Comparison of ENCODE assay signal across 8 cellular contexts in the genomic region with DNA sequence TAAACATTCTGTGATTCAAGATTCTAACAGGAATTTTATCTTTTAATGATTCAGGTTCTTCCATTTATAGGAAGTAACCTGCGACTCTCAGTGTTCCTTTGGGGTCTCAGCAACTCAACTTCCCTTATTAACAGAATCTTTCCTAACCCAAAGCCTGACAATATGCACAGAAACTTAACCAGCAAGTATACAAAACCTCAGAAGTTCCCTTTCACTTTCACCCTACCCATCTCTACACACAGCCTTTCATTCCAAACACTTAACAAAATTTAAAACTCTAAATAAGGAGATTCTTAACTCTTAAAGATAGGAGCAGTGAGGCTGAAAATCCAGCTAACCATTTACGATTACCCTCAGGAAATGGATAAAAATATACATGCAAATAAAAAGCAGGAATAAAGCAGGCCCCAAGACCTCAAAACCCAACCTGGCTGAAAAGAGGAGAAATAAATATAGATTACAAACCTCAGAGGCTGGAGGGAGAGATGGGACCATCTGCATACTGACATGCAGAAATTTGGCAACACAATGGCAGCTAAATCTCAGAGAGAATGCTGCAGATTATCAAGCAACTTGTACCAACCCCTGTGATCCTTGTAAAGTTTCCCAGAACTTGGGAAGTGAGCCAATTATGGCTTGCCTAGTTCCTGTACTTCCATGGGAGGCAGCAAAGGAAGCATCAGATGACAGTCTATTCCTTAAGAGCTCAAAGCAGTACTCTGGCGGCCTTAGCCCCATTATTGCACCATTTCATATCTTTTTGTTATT.
A peak's percentile ranks its signal among the peaks of the same experiment; 100 is the strongest.
DNase-seq lines count a peak whose midpoint lies in the region; ATAC-seq and TF ChIP-seq lines count a peak whose summit lies in the region.

No MANE protein-coding gene starts in this region.

- no peaks in the 10 kb centered on the region for H3K27me3 ChIP-seq in neutrophil
- H3K27me3 ChIP-seq in upper lobe of right lung = no peaks in the 10 kb centered on the region

- ATAC-seq in GM21723 (IDR thresholded peaks at IDR 0.05; ENCODE audit: unreplicated experiment) = peak; percentile 85
- ATAC-seq in upper lobe of right lung = no peak
- no peak for ATAC-seq in activated CD8-positive, alpha-beta memory T cell treated with anti-CD3 and anti-CD28 coated beads, Interleukin-2, amount 10 ng/mL, durations not matched to agents 7 days and 5 days
- ATAC-seq in HG03045 (IDR thresholded peaks at IDR 0.05; ENCODE audit: unreplicated experiment) = no peak

- CTCF ChIA-PET in activated CD8-positive, alpha-beta memory T cell treated with anti-CD3 and anti-CD28 coated beads, Interleukin-2, amount 10 ng/mL, durations not matched to agents 7 days and 5 days (lab: Charles Lee) = no interaction called here

- H3K4me3 Mint-ChIP-seq in IgD-negative memory B cell (peak overlapping the region in 2 of 4 donors; percentile 9 to 10), brain (peak overlapping the region in 3 of 5 experiments; percentile 15 to 77 (median 36))
- H3K4me3 Mint-ChIP-seq in activated CD8-positive, alpha-beta memory T cell treated with anti-CD3 and anti-CD28 coated beads, Interleukin-2, amount 10 ng/mL, durations not matched to agents 7 days and 5 days = no peak overlapping the region

- no peaks in the 10 kb centered on the region for H3K36me3 ChIP-seq in neutrophil
- no peaks in the 10 kb centered on the region for H3K36me3 ChIP-seq in upper lobe of right lung

- no peak overlapping the region for H3K4me3 ChIP-seq in neutrophil (ENCODE audit: low read depth in 1 of 2, low read length in 1 of 2)
- no peak overlapping the region for H3K4me3 ChIP-seq in upper lobe of right lung

- intact Hi-C loops in upper lobe of right lung (cut with DNase I) = no loop called here

- H3K27ac ChIP-seq in neutrophil = peak overlapping the region; percentile 25
- H3K27ac ChIP-seq in upper lobe of right lung = no peak overlapping the region

- DNase-seq in GM04504 (ENCODE audit: low read depth) (peak; percentile 44), upper lobe of right lung (no peak)
- DNase-seq in activated CD8-positive, alpha-beta memory T cell treated with anti-CD3 and anti-CD28 coated beads, Interleukin-2, amount 10 ng/mL, durations not matched to agents 7 days and 5 days = no peak

- H3K36me3 Mint-ChIP-seq in IgD-negative memory B cell (no peaks in the 10 kb centered on the region), brain (no peaks in the 10 kb centered on the region)
- peaks cover 1% of the 10 kb centered on the region for H3K36me3 Mint-ChIP-seq in activated CD8-positive, alpha-beta memory T cell treated with anti-CD3 and anti-CD28 coated beads, Interleukin-2, amount 10 ng/mL, durations not matched to agents 7 days and 5 days

- TF ChIP-seq CTCF in brain (conservative IDR thresholded peaks at IDR 0.05) = no peak
- TF ChIP-seq CTCF in neutrophil (IDR thresholded peaks at IDR 0.05) = no peak
- TF ChIP-seq CTCF in upper lobe of right lung (IDR thresholded peaks at IDR 0.05) = no peak

- H3K9me3 ChIP-seq in neutrophil (no peaks in the 10 kb centered on the region), upper lobe of right lung (no peaks in the 10 kb centered on the region)

- H3K4me1 ChIP-seq in neutrophil (ENCODE audit: control insufficient read depth in 1 of 2, insufficient read depth in 1 of 2, low read depth in 1 of 2, low read length in 1 of 2) = peaks cover 11 to 13% of the 10 kb centered on the region in 2 experiments
- H3K4me1 ChIP-seq in upper lobe of right lung = peaks cover 6% of the 10 kb centered on the region

- H3K4me1 Mint-ChIP-seq in IgD-negative memory B cell = peaks cover 6 to 23% (median 14%) of the 10 kb centered on the region in 3 donors
- H3K4me1 Mint-ChIP-seq in brain = peaks cover 67% of the 10 kb centered on the region
- H3K4me1 Mint-ChIP-seq in activated CD8-positive, alpha-beta memory T cell treated with anti-CD3 and anti-CD28 coated beads, Interleukin-2, amount 10 ng/mL, durations not matched to agents 7 days and 5 days = peaks cover 10% of the 10 kb centered on the region

- peak overlapping the region in 2 of 3 donors; percentile 6 to 20 for H3K27ac Mint-ChIP-seq in IgD-negative memory B cell
- peak overlapping the region in 4 of 5 experiments; percentile 13 to 84 (median 60) for H3K27ac Mint-ChIP-seq in brain
- no peak overlapping the region for H3K27ac Mint-ChIP-seq in activated CD8-positive, alpha-beta memory T cell treated with anti-CD3 and anti-CD28 coated beads, Interleukin-2, amount 10 ng/mL, durations not matched to agents 7 days and 5 days

- no peaks in the 10 kb centered on the region for H3K27me3 Mint-ChIP-seq in IgD-negative memory B cell
- no peaks in the 10 kb centered on the region for H3K27me3 Mint-ChIP-seq in brain
- H3K27me3 Mint-ChIP-seq in activated CD8-positive, alpha-beta memory T cell treated with anti-CD3 and anti-CD28 coated beads, Interleukin-2, amount 10 ng/mL, durations not matched to agents 7 days and 5 days = no peaks in the 10 kb centered on the region

- H3K9me3 Mint-ChIP-seq in IgD-negative memory B cell = no peaks in the 10 kb centered on the region
- H3K9me3 Mint-ChIP-seq in brain = no peaks in the 10 kb centered on the region
- no peaks in the 10 kb centered on the region for H3K9me3 Mint-ChIP-seq in activated CD8-positive, alpha-beta memory T cell treated with anti-CD3 and anti-CD28 coated beads, Interleukin-2, amount 10 ng/mL, durations not matched to agents 7 days and 5 days (ENCODE audit: low read depth)
